ENCODE assay signal across 1 cellular context in the genomic region with DNA sequence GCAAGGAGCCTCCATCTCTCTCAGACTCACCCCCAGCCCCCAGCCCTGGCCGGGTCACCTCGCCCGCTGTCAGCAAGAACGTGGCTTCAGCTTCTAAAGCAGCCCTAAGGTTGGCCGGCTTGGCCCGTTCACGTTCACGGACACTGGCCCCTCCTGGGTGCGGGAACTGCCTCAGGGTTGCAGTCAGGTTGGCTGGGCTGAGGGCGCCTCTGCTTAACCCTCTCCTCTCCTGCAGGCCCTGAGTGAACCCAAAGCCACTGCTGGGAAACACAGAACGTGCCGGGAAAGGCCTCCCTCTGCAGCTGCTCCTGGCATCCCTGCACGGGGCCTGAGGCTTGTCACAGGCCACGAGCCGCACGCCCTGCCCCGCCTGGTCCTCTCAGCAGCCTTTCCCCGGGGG.
TF ChIP-seq lines count a peak whose summit lies in the region.

No MANE protein-coding gene starts in this region.

TF ChIP-seq in HepG2, 621 proteins besides CTCF, POLR2A, EP300 and RAD21 (continued from another document):
- no peak for TF ChIP-seq ZNF281 (CRISPR knock-in tag; IDR thresholded peaks at IDR 0.05; ENCODE audit: borderline replicate concordance)
- TF ChIP-seq CEBPB (IDR thresholded peaks at IDR 0.05; ENCODE audit: borderline replicate concordance, low read depth, low read length) = no peak
- no peak for TF ChIP-seq ATF7 (IDR thresholded peaks at IDR 0.05)
- no peak for TF ChIP-seq ATF7 (CRISPR knock-in tag; IDR thresholded peaks at IDR 0.05)
- TF ChIP-seq ZNF597 (CRISPR knock-in tag; IDR thresholded peaks at IDR 0.05) = no peak
